ENCODE assay signal across 8 cellular contexts in genomic region chr6:63571883-63572732, GRCh38.
DNase-seq lines count a peak whose midpoint lies in the region; ATAC-seq and TF ChIP-seq lines count a peak whose summit lies in the region.

LOC128125822 (plus strand) TSS chr6:63572480.
PTP4A1 (plus strand) TSS chr6:63572480; CDS start chr6:63576881, 4,401 bp downstream.

- peak; percentile 94 for ATAC-seq in HG03196 (IDR thresholded peaks at IDR 0.05; ENCODE audit: unreplicated experiment)

- in situ Hi-C loops in GM18951 (cut with MboI; ENCODE audit: low sequenced_read_pairs, unreplicated experiment), result loop anchor here (10.0 kb wide), 1 partner anchor 217 kb away; no protein-coding TSS in a partner anchor

- DNase-seq in AG08395 (ENCODE audit: low spot score) (peak; percentile 97), NCI-H345 (lab: John Stamatoyannopoulos, UW) (peak; percentile 98), iris pigment epithelial cell (ENCODE audit: low read depth) (peak; percentile 98)
- peak; percentile 93 to 96 (median 94) for DNase-seq in activated CD4-positive, CD25-positive, alpha-beta regulatory T cell (lab: John Stamatoyannopoulos, UW)
- DNase-seq in central memory CD4-positive, alpha-beta T cell, result peak; percentile 97
- DNase-seq in stimulated activated CD4-positive, alpha-beta T cell treated with anti-CD3 and anti-CD28 coated beads, Interleukin-12 subunit alpha, Interleukin-12 subunit beta, amount 100 ng/mL, for 24 hours (ENCODE audit: low read depth in 2 of 2), result peak; percentile 93 to 96

- TF ChIP-seq POLR2A in GM18951 (IDR thresholded peaks at IDR 0.05; ENCODE audit: extremely low read depth, insufficient read depth, insufficient read length), result peak; percentile 91

Comparison
In these comparisons a context has a peak if more than half of its experiments do, and no peak if none do; other contexts are left out.
1. Peak in every context shown above with its lines: DNase-seq and ATAC-seq.